In the genomic region with DNA sequence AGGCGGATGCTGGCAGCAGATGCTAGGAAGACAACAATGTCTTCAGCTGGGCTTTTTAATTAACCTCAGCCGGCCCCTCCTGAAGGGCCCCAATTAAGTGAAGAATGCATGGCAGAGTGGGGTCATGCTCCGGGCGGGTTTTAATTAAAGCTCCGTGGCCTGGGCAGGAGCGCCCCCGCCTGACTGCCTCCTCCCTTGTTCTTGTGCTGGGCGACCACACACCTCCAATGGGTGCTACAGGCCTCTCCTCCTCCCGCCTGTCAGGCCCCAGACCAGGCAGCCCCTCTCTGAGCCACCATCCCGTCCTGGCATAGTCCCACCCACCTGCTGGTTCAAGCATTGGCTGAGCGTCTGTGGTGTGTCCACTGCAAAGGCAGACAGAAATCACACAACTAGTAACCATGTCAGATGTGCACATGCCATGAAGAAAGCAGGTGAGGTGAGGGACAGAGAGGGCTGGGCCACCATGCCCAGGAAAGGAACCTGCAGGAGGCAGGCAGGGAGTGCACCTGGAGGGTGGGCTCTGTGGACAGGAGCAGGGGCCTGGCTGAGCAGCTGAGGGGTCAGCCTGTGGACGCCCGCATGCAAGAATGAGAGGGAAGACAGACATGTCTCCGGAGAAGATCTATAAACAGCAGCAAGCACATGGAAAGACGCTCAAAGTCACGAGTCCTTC, we compare ENCODE assay signal across 9 cellular contexts. TPM values are rescaled to one million over a fixed set of nuclear protein-coding genes. Genes with fewer than 3 reads are reported as not detected.
DNase-seq lines count a peak whose midpoint lies in the region; ATAC-seq and TF ChIP-seq lines count a peak whose summit lies in the region.
"Had no signal": no experiment of that assay in that cellular context is flagged by ENCODE, and none has a peak within 500 bp of the region (broad histone marks: within the 10 kb centered on the region; RNA-seq: fewer than 3 reads in every experiment).

No MANE protein-coding gene starts in this region.

- no peak overlapping the region for H3K27ac Mint-ChIP-seq in CD14-positive monocyte

- in situ Hi-C loops in SK-MEL-5 (cut with HindIII; ENCODE audit: low pct_unique_long_range_greater_than_20kb, low sequenced_read_pairs) = no loop called here

- H3K4me3 Mint-ChIP-seq in CD14-positive monocyte = no peak overlapping the region

- peaks cover 0 to 2% (median 0%) of the 10 kb centered on the region in 7 donors for H3K9me3 Mint-ChIP-seq in CD14-positive monocyte

- peaks cover 10 to 28% (median 12%) of the 10 kb centered on the region in 3 donors for H3K27me3 Mint-ChIP-seq in CD14-positive monocyte (ENCODE audit: low read depth in 3 of 3)

- ATAC-seq in GM21619 (IDR thresholded peaks at IDR 0.05; ENCODE audit: unreplicated experiment) (no peak), GM18519 (IDR thresholded peaks at IDR 0.05; ENCODE audit: low FRiP score, unreplicated experiment) (no peak)

- CTCF ChIA-PET in HEK293T (lab: Yijun Ruan, JAX) = interaction anchor here (0.5 to 1.3 kb wide), 4 partner anchors 48 to 78 kb away, joined by 3 to 7 read pairs (median 4); no protein-coding TSS in a partner anchor

- intact Hi-C loops in CD14-positive monocyte (cut with micrococcal nuclease) = no loop called here

- DNase-seq in CD14-positive monocyte (ENCODE audit: low spot score) = peak; percentile 21
- DNase-seq in HEK293T (ENCODE audit: extremely low spot score) = peak; percentile 41
- DNase-seq in SK-MEL-5 (ENCODE audit: low read depth, low spot score) = peak; percentile 38
- peak; percentile 79 for DNase-seq in left kidney (ENCODE audit: low read depth, low spot score)
- DNase-seq in effector CD8-positive, alpha-beta T cell (lab: John Stamatoyannopoulos, UW) = no peak
- DNase-seq in activated gamma-delta T cell (lab: John Stamatoyannopoulos, UW) = no peak
- DNase-seq: NCI-H1694 had no signal

- POLR2A ChIA-PET in HEK293T (lab: Yijun Ruan, JAX) = interaction anchor here (0.6 to 2.4 kb wide), 2 partner anchors 8 to 26 kb away, joined by 3 to 8 read pairs; partner anchors contain the start of gene ARF1

- H3K36me3 Mint-ChIP-seq in CD14-positive monocyte = no peaks in the 10 kb centered on the region

- peaks cover 5% of the 10 kb centered on the region for H3K4me1 Mint-ChIP-seq in CD14-positive monocyte

- no peak for TF ChIP-seq CTCF in CD14-positive monocyte (IDR thresholded peaks at IDR 0.05)

TF ChIP-seq in HEK293T, 16 proteins besides CTCF, POLR2A, EP300 and RAD21:
- no peak for TF ChIP-seq BHLHE40 (IDR thresholded peaks at IDR 0.05; ENCODE audit: borderline replicate concordance)
- TF ChIP-seq FOXA1 (IDR thresholded peaks at IDR 0.05) = no peak
- no peak for TF ChIP-seq ELF4 (IDR thresholded peaks at IDR 0.05)
- no peak for TF ChIP-seq CTBP1 (IDR thresholded peaks at IDR 0.05; ENCODE audit: borderline replicate concordance)
- TF ChIP-seq ZNF384 (IDR thresholded peaks at IDR 0.05) = no peak
- TF ChIP-seq SP1 (IDR thresholded peaks at IDR 0.05) = no peak
- TF ChIP-seq TARDBP (IDR thresholded peaks at IDR 0.05) = no peak
- no peak for TF ChIP-seq L3MBTL2 (conservative IDR thresholded peaks at IDR 0.05)
- TF ChIP-seq SUZ12 (IDR thresholded peaks at IDR 0.05) = no peak
- TF ChIP-seq PKNOX1 (IDR thresholded peaks at IDR 0.05) = no peak
- no peak; the same call in 1 of the 2 replicates for TF ChIP-seq HDGF (IDR thresholded peaks at IDR 0.05; ENCODE audit: borderline replicate concordance)
- no peak for TF ChIP-seq FOXK2 (IDR thresholded peaks at IDR 0.05)
- no peak for TF ChIP-seq LEF1 (IDR thresholded peaks at IDR 0.05; ENCODE audit: borderline replicate concordance)
- no peak for TF ChIP-seq ARNT (IDR thresholded peaks at IDR 0.05)
- TF ChIP-seq FOXM1 (IDR thresholded peaks at IDR 0.05; ENCODE audit: borderline replicate concordance) = no peak
- no peak for TF ChIP-seq NFRKB (IDR thresholded peaks at IDR 0.05)

RNA-seq across cellular contexts. Expression of gene ARF1, which starts 8.5 kb away (rescaled TPM):
- polyA plus RNA-seq in CD14-positive monocyte = 100 to 1,000 TPM; 580 to 603 TPM
- total RNA-seq in SK-MEL-5 (2014; rRNA removed; shearing (Covaris generic)) = 101 and 106 TPM in 2 replicates
- 481 and 514 TPM in 2 replicates for polyA plus RNA-seq in SK-MEL-5 (2015; cell fraction: cytosol; rRNA removed)
- polyA plus RNA-seq in SK-MEL-5 (2015; cell fraction: nucleus; rRNA removed) = 113 and 122 TPM in 2 replicates

RNA-seq across cellular contexts. Expression of gene C1orf35, which starts 29.1 kb away (rescaled TPM):
- 10 to 100 TPM in 1 of 2 donors, 1 to 10 TPM in 1; 6.9 to 10.6 TPM for polyA plus RNA-seq in CD14-positive monocyte
- total RNA-seq in SK-MEL-5 (2014; rRNA removed; shearing (Covaris generic)) = 7.8 and 11.1 TPM in 2 replicates
- polyA plus RNA-seq in SK-MEL-5 (2015; cell fraction: cytosol; rRNA removed) = 13.5 and 17.3 TPM in 2 replicates
- 47.1 and 47.3 TPM in 2 replicates for polyA plus RNA-seq in SK-MEL-5 (2015; cell fraction: nucleus; rRNA removed)

RNA-seq across cellular contexts. Expression of gene MRPL55, which starts 35.1 kb away (rescaled TPM):
- 100 to 1,000 TPM in 1 of 2 donors, 10 to 100 TPM in 1; 99.8 to 104 TPM for polyA plus RNA-seq in CD14-positive monocyte
- 55.2 and 59.6 TPM in 2 replicates for total RNA-seq in SK-MEL-5 (2014; rRNA removed; shearing (Covaris generic))
- polyA plus RNA-seq in SK-MEL-5 (2015; cell fraction: cytosol; rRNA removed) = 66.1 and 80.4 TPM in 2 replicates
- polyA plus RNA-seq in SK-MEL-5 (2015; cell fraction: nucleus; rRNA removed) = 110 and 139 TPM in 2 replicates

Comparison
In these comparisons a context has a peak if more than half of its experiments do, and no peak if none do; other contexts are left out.
1. DNase-seq: peak in CD14-positive monocyte (single experiment), HEK293T (single experiment), SK-MEL-5 (single experiment) and left kidney (single experiment); none in effector CD8-positive, alpha-beta T cell (single experiment) and activated gamma-delta T cell (single experiment).